7 cellular contexts compared by ENCODE assay signal in genomic region chr5:97183100-97183929, GRCh38.
DNase-seq lines count a peak whose midpoint lies in the region; ATAC-seq lines count a peak whose summit lies in the region.

RIOK2 (minus strand) TSS chr5:97183247; CDS start chr5:97183191, 56 bp downstream.

- peak; percentile 92 to 95 for DNase-seq in NCI-H2081 (lab: John Stamatoyannopoulos, UW)
- DNase-seq in T1000 (lab: John Stamatoyannopoulos, UW), result peak; percentile 81
- peak; percentile 96 for DNase-seq in astrocyte of the hippocampus (ENCODE audit: low read depth, low spot score)
- DNase-seq in hippocampal formation (lab: John Stamatoyannopoulos, UW), result peak; percentile 90 to 97
- peak; percentile 98 for DNase-seq in retina

- ATAC-seq in GM18508 (IDR thresholded peaks at IDR 0.05; ENCODE audit: insufficient read depth, unreplicated experiment), result peak; percentile 82
- ATAC-seq in HG03025 (IDR thresholded peaks at IDR 0.05; ENCODE audit: low FRiP score, unreplicated experiment), result peak; percentile 94

Comparison
In these comparisons a context has a peak if more than half of its experiments do, and no peak if none do; other contexts are left out.
1. Peak in every context shown above with its lines: DNase-seq and ATAC-seq.